In genomic region chr1:7401814-7402547, GRCh38 we compare ENCODE assay signal across 8 cellular contexts.
DNase-seq lines count a peak whose midpoint lies in the region; ATAC-seq and TF ChIP-seq lines count a peak whose summit lies in the region.

No MANE protein-coding gene starts in this region.

- no peaks in the 10 kb centered on the region for H3F3A ChIP-seq in neural progenitor cell (ENCODE audit: low read depth)

- peaks cover 7% of the 10 kb centered on the region for H3K27me3 Mint-ChIP-seq in neural progenitor cell (ENCODE audit: insufficient read depth, low read depth)

- peak; percentile 9 for DNase-seq in activated CD8-positive, alpha-beta memory T cell treated with anti-CD3 and anti-CD28 coated beads for 24 hours
- DNase-seq in activated CD8-positive, alpha-beta memory T cell treated with anti-CD3 and anti-CD28 coated beads, Interleukin-2, amount 50 U/mL, for 4 hours, result no peak
- DNase-seq in adipocyte (ENCODE audit: low read depth) (peak; percentile 94), iris pigment epithelial cell (ENCODE audit: low read depth) (peak; percentile 99), upper lobe of left lung (peak in 1 of 2 donors; percentile 18), NOMO-1 (lab: John Stamatoyannopoulos, UW; ENCODE audit: unreplicated experiment in 2 of 2) (no peak), neural progenitor cell (ENCODE audit: low spot score) (no peak)

- no peak for TF ChIP-seq POLR2A in upper lobe of left lung (IDR thresholded peaks at IDR 0.05)

- H3K79me2 ChIP-seq in neural progenitor cell (ENCODE audit: low read depth), result no peaks in the 10 kb centered on the region

- peaks cover 16% of the 10 kb centered on the region for H3K9me3 Mint-ChIP-seq in neural progenitor cell

- no peak for TF ChIP-seq EP300 in upper lobe of left lung (IDR thresholded peaks at IDR 0.05)

- H3K4me3 ChIP-seq in adipocyte (ENCODE audit: low read length) (no peak overlapping the region), upper lobe of left lung (no peak overlapping the region), neural progenitor cell (no peak overlapping the region)

- H3K4me1 ChIP-seq in adipocyte (ENCODE audit: control insufficient read depth, insufficient read depth, low read length), result peaks cover 10% of the 10 kb centered on the region
- no peaks in the 10 kb centered on the region for H3K4me1 ChIP-seq in upper lobe of left lung
- H3K4me1 ChIP-seq in neural progenitor cell, result no peaks in the 10 kb centered on the region

- no peaks in the 10 kb centered on the region for H3K27me3 ChIP-seq in adipocyte (replicated peaks; ENCODE audit: control insufficient read depth, insufficient read depth, low read length)
- H3K27me3 ChIP-seq in upper lobe of left lung, result no peaks in the 10 kb centered on the region
- H3K27me3 ChIP-seq in neural progenitor cell, result no peaks in the 10 kb centered on the region

- H3K27ac ChIP-seq in upper lobe of left lung, result no peak overlapping the region
- no peak overlapping the region for H3K27ac ChIP-seq in neural progenitor cell

- H3K4me3 Mint-ChIP-seq in neural progenitor cell, result no peak overlapping the region

- H4K20me1 ChIP-seq in neural progenitor cell (ENCODE audit: low read depth), result no peaks in the 10 kb centered on the region

- peaks cover 14% of the 10 kb centered on the region for H3K4me1 Mint-ChIP-seq in neural progenitor cell

- no peak overlapping the region for H3K27ac Mint-ChIP-seq in neural progenitor cell

- H3K36me3 Mint-ChIP-seq in neural progenitor cell, result no peaks in the 10 kb centered on the region

- H3K36me3 ChIP-seq in adipocyte (ENCODE audit: control insufficient read depth, insufficient read depth, low read length, severe bottlenecking) (no peaks in the 10 kb centered on the region), upper lobe of left lung (no peaks in the 10 kb centered on the region), neural progenitor cell (no peaks in the 10 kb centered on the region)

- no peak overlapping the region for H3K9ac ChIP-seq in adipocyte (ENCODE audit: low read length)
- no peak overlapping the region for H3K9ac ChIP-seq in neural progenitor cell

- TF ChIP-seq CTCF in upper lobe of left lung (IDR thresholded peaks at IDR 0.05), result no peak
- no peak for TF ChIP-seq CTCF in neural progenitor cell (IDR thresholded peaks at IDR 0.05)

- H2AFZ ChIP-seq in neural progenitor cell (replicated peaks), result no peak overlapping the region

- H3K9me3 ChIP-seq in adipocyte (ENCODE audit: control insufficient read depth, low read length), result peaks cover 14% of the 10 kb centered on the region
- peaks cover 0 to 11% (median 6%) of the 10 kb centered on the region in 4 donors for H3K9me3 ChIP-seq in upper lobe of left lung
- H3K9me3 ChIP-seq in neural progenitor cell (ENCODE audit: low read depth), result peaks cover 7% of the 10 kb centered on the region

- ATAC-seq in upper lobe of left lung (ENCODE audit: low FRiP score in 2 of 2), result peak; percentile 63 to 69
- no peak for ATAC-seq in GM19467 (IDR thresholded peaks at IDR 0.05; ENCODE audit: unreplicated experiment)

- 77 to 83% methylated on average over 4 of the region's 4 CpGs for whole genome bisulfite sequencing in upper lobe of left lung, 2 donors

- no peak overlapping the region for H3K4me2 ChIP-seq in neural progenitor cell

Comparison
In these comparisons a context has a peak if more than half of its experiments do, and no peak if none do; other contexts are left out.
1. DNase-seq: peak in activated CD8-positive, alpha-beta memory T cell treated with anti-CD3 and anti-CD28 coated beads for 24 hours (single experiment), adipocyte (single experiment) and iris pigment epithelial cell (single experiment); none in activated CD8-positive, alpha-beta memory T cell treated with anti-CD3 and anti-CD28 coated beads, Interleukin-2, amount 50 U/mL, for 4 hours (single experiment), NOMO-1 (0 of 2) and neural progenitor cell (single experiment).